In genomic region chrX:1336331-1337143, GRCh38 we compare ENCODE assay signal across 8 cellular contexts. TPM values are rescaled to one million over a fixed set of nuclear protein-coding genes. Genes with fewer than 3 reads are reported as not detected.
A peak's percentile ranks its signal among the peaks of the same experiment; 100 is the strongest.
DNase-seq lines count a peak whose midpoint lies in the region; ATAC-seq and TF ChIP-seq lines count a peak whose summit lies in the region.

Gene IL3RA (plus strand): TSS chrX:1336785. CDS start chrX:1341766, 4,981 bp downstream.

- no peak within 1 kb of the TSS for H3K27ac ChIP-seq in CD8-positive, alpha-beta memory T cell (ENCODE audit: low read depth, low read length)
- no peak within 1 kb of the TSS for H3K27ac ChIP-seq in effector memory CD4-positive, alpha-beta T cell (ENCODE audit: insufficient read depth, low read length, poor library complexity, severe bottlenecking)

- no peaks in the 10 kb centered on the region for H3K4me1 ChIP-seq in CD8-positive, alpha-beta memory T cell (ENCODE audit: insufficient read depth, low read length)
- peaks cover 7% of the 10 kb centered on the region for H3K4me1 ChIP-seq in effector memory CD4-positive, alpha-beta T cell (ENCODE audit: control insufficient read depth, insufficient read depth, low read length, poor library complexity, severe bottlenecking)

- peak within 1 kb of the TSS; percentile 46 for H3K4me3 ChIP-seq in CD8-positive, alpha-beta memory T cell (ENCODE audit: low read length)
- H3K4me3 ChIP-seq in effector memory CD4-positive, alpha-beta T cell (ENCODE audit: insufficient read depth, low read depth, low read length, poor library complexity, severe bottlenecking): peak within 1 kb of the TSS; percentile 50

- CTCF ChIA-PET in CD8-positive, alpha-beta memory T cell (lab: Charles Lee): no interaction called here

- H3K36me3 Mint-ChIP-seq in CD8-positive, alpha-beta memory T cell: no peaks in the 10 kb centered on the region
- H3K36me3 Mint-ChIP-seq in nephron progenitor cell (ENCODE audit: low read depth): peaks cover 15% of the 10 kb centered on the region

- peaks cover 0 to 17% (median 13%) of the 10 kb centered on the region in 5 donors for H3K9me3 Mint-ChIP-seq in CD8-positive, alpha-beta memory T cell
- peaks cover 25% of the 10 kb centered on the region for H3K9me3 Mint-ChIP-seq in nephron progenitor cell

- POLR2A ChIA-PET in CD8-positive, alpha-beta memory T cell (lab: Charles Lee): no interaction called here

- H3K4me1 Mint-ChIP-seq in CD8-positive, alpha-beta memory T cell: peaks cover 10 to 13% (median 11%) of the 10 kb centered on the region in 3 donors
- peaks cover 10% of the 10 kb centered on the region for H3K4me1 Mint-ChIP-seq in nephron progenitor cell

- H3K9me3 ChIP-seq in CD8-positive, alpha-beta memory T cell (ENCODE audit: low read length): no peaks in the 10 kb centered on the region
- no peaks in the 10 kb centered on the region for H3K9me3 ChIP-seq in effector memory CD4-positive, alpha-beta T cell (ENCODE audit: control insufficient read depth, low read length)

- peak within 1 kb of the TSS; percentile 70 to 88 (median 85) for H3K4me3 Mint-ChIP-seq in CD8-positive, alpha-beta memory T cell
- no peak within 1 kb of the TSS for H3K4me3 Mint-ChIP-seq in nephron progenitor cell

- peak within 1 kb of the TSS in 6 of 8 donors; percentile 18 to 74 (median 42) for H3K27ac Mint-ChIP-seq in CD8-positive, alpha-beta memory T cell
- peak within 1 kb of the TSS; percentile 11 for H3K27ac Mint-ChIP-seq in nephron progenitor cell

- H3K27me3 ChIP-seq in CD8-positive, alpha-beta memory T cell (ENCODE audit: insufficient read depth, low read length, poor library complexity, severe bottlenecking): no peaks in the 10 kb centered on the region
- H3K27me3 ChIP-seq in effector memory CD4-positive, alpha-beta T cell (replicated peaks; ENCODE audit: control insufficient read depth, insufficient read depth, low read length, poor library complexity, severe bottlenecking): peaks cover 3% of the 10 kb centered on the region

- no peaks in the 10 kb centered on the region for H3K36me3 ChIP-seq in CD8-positive, alpha-beta memory T cell (ENCODE audit: insufficient read depth, low read length)
- no peaks in the 10 kb centered on the region for H3K36me3 ChIP-seq in effector memory CD4-positive, alpha-beta T cell (ENCODE audit: control insufficient read depth, insufficient read depth, low read length)

- H3K27me3 Mint-ChIP-seq in CD8-positive, alpha-beta memory T cell: peaks cover 8 to 27% of the 10 kb centered on the region in 2 donors
- H3K27me3 Mint-ChIP-seq in nephron progenitor cell (ENCODE audit: low read depth, poor library complexity): no peaks in the 10 kb centered on the region

- DNase-seq in CD8-positive, alpha-beta memory T cell: no peak
- DNase-seq in NOMO-1 (lab: John Stamatoyannopoulos, UW; ENCODE audit: unreplicated experiment in 2 of 2) (peak; percentile 72 to 94), nephron progenitor cell (no peak), activated gamma-delta T cell (lab: John Stamatoyannopoulos, UW) (no peak)
- DNase-seq in effector memory CD4-positive, alpha-beta T cell: no peak
- DNase-seq in activated effector memory CD4-positive, alpha-beta T cell treated with Interleukin-2 at 50 U/mL for 16 hours: no peak

- peak; percentile 59 for ATAC-seq in GM21390 (IDR thresholded peaks at IDR 0.05; ENCODE audit: unreplicated experiment)
- ATAC-seq in GM18520 (IDR thresholded peaks at IDR 0.05; ENCODE audit: unreplicated experiment): no peak

- no peak for TF ChIP-seq CTCF in nephron progenitor cell (IDR thresholded peaks at IDR 0.05)

RNA-seq across cellular contexts. Expression of gene IL3RA, which starts in this region (rescaled TPM):
- total RNA-seq in CD8-positive, alpha-beta memory T cell: under 1 TPM; 0.42 to 0.44 TPM
- polyA plus RNA-seq in CD8-positive, alpha-beta memory T cell: not detected

Comparison
In these comparisons a context has a peak if more than half of its experiments do, and no peak if none do; other contexts are left out.
1. DNase-seq: peak in NOMO-1 (2 of 2); none in CD8-positive, alpha-beta memory T cell (0 of 5), effector memory CD4-positive, alpha-beta T cell (0 of 3), nephron progenitor cell (single experiment), activated gamma-delta T cell (single experiment) and activated effector memory CD4-positive, alpha-beta T cell treated with Interleukin-2 at 50 U/mL for 16 hours (single experiment).